In genomic region chr17:47895254-47895855, GRCh38 we compare ENCODE assay signal across 8 cellular contexts. TPM values are rescaled to one million over a fixed set of nuclear protein-coding genes. Genes with fewer than 3 reads are reported as not detected.
DNase-seq lines count a peak whose midpoint lies in the region; ATAC-seq and TF ChIP-seq lines count a peak whose summit lies in the region.

No MANE protein-coding gene starts in this region.

- DNase-seq in HS-27A (ENCODE audit: low read depth) (peak; percentile 11), globus pallidus (ENCODE audit: low spot score) (peak; percentile 32), progenitor cell of endocrine pancreas (ENCODE audit: low spot score, unreplicated experiment) (no peak), NCI-H187 treated with DMSO at 0.1 percent for 48 hours (lab: John Stamatoyannopoulos, UW) (no peak), HuH-7 (ENCODE audit: low spot score) (no peak), mucosa of gallbladder (ENCODE audit: low spot score) (no peak)
- peak; percentile 50 for DNase-seq in activated CD8-positive, alpha-beta T cell treated with anti-CD3 and anti-CD28 coated beads, Interleukin-2, amount 10 ng/mL, durations not matched to agents 7 days and 5 days

- H3K9me3 Mint-ChIP-seq in activated CD8-positive, alpha-beta T cell treated with anti-CD3 and anti-CD28 coated beads, Interleukin-2, amount 10 ng/mL, durations not matched to agents 7 days and 5 days (ENCODE audit: insufficient read depth), result no peaks in the 10 kb centered on the region
- H3K9me3 Mint-ChIP-seq in progenitor cell of endocrine pancreas (ENCODE audit: low read depth), result no peaks in the 10 kb centered on the region

- TF ChIP-seq CTCF in progenitor cell of endocrine pancreas (IDR thresholded peaks at IDR 0.05; ENCODE audit: unreplicated experiment), result no peak

- peaks cover 0 to 19% (median 12%) of the 10 kb centered on the region in 11 experiments; a peak in 13 of 22 replicates for H3K36me3 ChIP-seq in BLaER1 treated with 17β-estradiol and CSF1 and Interleukin-3, amounts not matched to agents 10 nM and 100 nM

- CTCF ChIA-PET in activated CD8-positive, alpha-beta T cell treated with anti-CD3 and anti-CD28 coated beads, Interleukin-2, amount 10 ng/mL, durations not matched to agents 7 days and 5 days (lab: Charles Lee), result interaction anchor here (0.8 to 18.4 kb wide), 15 partner anchors 10 to 124 kb away, joined by 3 to 538 read pairs (median 4); partner anchors contain the start of genes CDK5RAP3, LRRC46, MRPL10 and OSBPL7

- H3K27me3 ChIP-seq in BLaER1 treated with 17β-estradiol and CSF1 and Interleukin-3, amounts not matched to agents 10 nM and 100 nM, result no peaks in the 10 kb centered on the region

- H3K4me1 Mint-ChIP-seq in activated CD8-positive, alpha-beta T cell treated with anti-CD3 and anti-CD28 coated beads, Interleukin-2, amount 10 ng/mL, durations not matched to agents 7 days and 5 days (ENCODE audit: low read depth), result peaks cover 44% of the 10 kb centered on the region
- peaks cover 23% of the 10 kb centered on the region for H3K4me1 Mint-ChIP-seq in progenitor cell of endocrine pancreas (ENCODE audit: low read depth)

- peak overlapping the region; percentile 85 to 99 (median 89) for H3K9ac ChIP-seq in BLaER1 treated with 17β-estradiol and CSF1 and Interleukin-3, amounts not matched to agents 10 nM and 100 nM

- H3K4me2 ChIP-seq in BLaER1 treated with 17β-estradiol and CSF1 and Interleukin-3, amounts not matched to agents 10 nM and 100 nM, result peak overlapping the region; percentile 81 to 96 (median 90)

- H3K27me3 Mint-ChIP-seq in activated CD8-positive, alpha-beta T cell treated with anti-CD3 and anti-CD28 coated beads, Interleukin-2, amount 10 ng/mL, durations not matched to agents 7 days and 5 days (ENCODE audit: low read depth), result no peaks in the 10 kb centered on the region
- no peaks in the 10 kb centered on the region for H3K27me3 Mint-ChIP-seq in progenitor cell of endocrine pancreas

- peak overlapping the region; percentile 67 to 98 (median 83) for H3K27ac ChIP-seq in BLaER1 treated with 17β-estradiol and CSF1 and Interleukin-3, amounts not matched to agents 10 nM and 100 nM

- H4K20me1 ChIP-seq in BLaER1 treated with 17β-estradiol and CSF1 and Interleukin-3, amounts not matched to agents 10 nM and 100 nM, result peaks cover 0 to 18% (median 0%) of the 10 kb centered on the region in 11 experiments; a peak in 7 of 22 replicates

- H3K36me3 Mint-ChIP-seq in activated CD8-positive, alpha-beta T cell treated with anti-CD3 and anti-CD28 coated beads, Interleukin-2, amount 10 ng/mL, durations not matched to agents 7 days and 5 days (ENCODE audit: low read depth), result peaks cover 18% of the 10 kb centered on the region
- peaks cover 2% of the 10 kb centered on the region for H3K36me3 Mint-ChIP-seq in progenitor cell of endocrine pancreas (ENCODE audit: insufficient read depth)

- peak overlapping the region; percentile 76 to 93 (median 82) for H3K4me3 ChIP-seq in BLaER1 treated with 17β-estradiol and CSF1 and Interleukin-3, amounts not matched to agents 10 nM and 100 nM

- POLR2A ChIA-PET in activated CD8-positive, alpha-beta T cell treated with anti-CD3 and anti-CD28 coated beads, Interleukin-2, amount 10 ng/mL, durations not matched to agents 7 days and 5 days (lab: Charles Lee), result interaction anchor here (0.5 to 1.7 kb wide), 39 partner anchors 8 to 774 kb away, joined by 3 to 25 read pairs (median 4); partner anchors contain the start of genes CDK5RAP3, LRRC46, MRPL10 and NFE2L1

- ATAC-seq in activated CD8-positive, alpha-beta T cell treated with anti-CD3 and anti-CD28 coated beads, Interleukin-2, amount 10 ng/mL, durations not matched to agents 7 days and 5 days, result no peak

- H3K27ac Mint-ChIP-seq in activated CD8-positive, alpha-beta T cell treated with anti-CD3 and anti-CD28 coated beads, Interleukin-2, amount 10 ng/mL, durations not matched to agents 7 days and 5 days, result peak overlapping the region; percentile 95
- peak overlapping the region; percentile 98 for H3K27ac Mint-ChIP-seq in progenitor cell of endocrine pancreas

- H3K9me3 ChIP-seq in BLaER1 treated with 17β-estradiol and CSF1 and Interleukin-3, amounts not matched to agents 10 nM and 100 nM (replicated peaks in 1 of 11), result no peaks in the 10 kb centered on the region

- H3K4me3 Mint-ChIP-seq in activated CD8-positive, alpha-beta T cell treated with anti-CD3 and anti-CD28 coated beads, Interleukin-2, amount 10 ng/mL, durations not matched to agents 7 days and 5 days, result peak overlapping the region; percentile 97
- peak overlapping the region; percentile 96 for H3K4me3 Mint-ChIP-seq in progenitor cell of endocrine pancreas (ENCODE audit: low read depth)

- H3K4me1 ChIP-seq in BLaER1 treated with 17β-estradiol and CSF1 and Interleukin-3, amounts not matched to agents 10 nM and 100 nM, result peaks cover 46 to 65% (median 49%) of the 10 kb centered on the region in 10 experiments

RNA-seq across cellular contexts. Expression of gene SP2, which starts 0.7 kb away (rescaled TPM):
- total RNA-seq in activated CD8-positive, alpha-beta T cell treated with anti-CD3 and anti-CD28 coated beads, Interleukin-2, amount 10 ng/mL, durations not matched to agents 7 days and 5 days, result 10 to 100 TPM; 23.7 to 24.5 TPM
- total RNA-seq in progenitor cell of endocrine pancreas, result 16.0 and 18.6 TPM in 2 replicates
- 17.4 TPM for total RNA-seq in mucosa of gallbladder

RNA-seq across cellular contexts. Expression of gene SP6, which starts 44.4 kb away (rescaled TPM):
- under 1 TPM in 1 of 2 experiments, not detected in 1; 0.05 TPM for total RNA-seq in activated CD8-positive, alpha-beta T cell treated with anti-CD3 and anti-CD28 coated beads, Interleukin-2, amount 10 ng/mL, durations not matched to agents 7 days and 5 days
- 0.74 and 1.1 TPM in 2 replicates for total RNA-seq in progenitor cell of endocrine pancreas
- total RNA-seq in mucosa of gallbladder, result 0.14 TPM

RNA-seq across cellular contexts. Expression of gene PNPO, which starts 46.0 kb away (rescaled TPM):
- 10 to 100 TPM; 37.9 to 44.0 TPM for total RNA-seq in activated CD8-positive, alpha-beta T cell treated with anti-CD3 and anti-CD28 coated beads, Interleukin-2, amount 10 ng/mL, durations not matched to agents 7 days and 5 days
- total RNA-seq in progenitor cell of endocrine pancreas (11.9 and 12.2 TPM in 2 replicates), mucosa of gallbladder (43.2 TPM)

RNA-seq across cellular contexts. Expression of gene SCRN2, which starts 54.3 kb away (rescaled TPM):
- 10 to 100 TPM; 24.1 to 24.8 TPM for total RNA-seq in activated CD8-positive, alpha-beta T cell treated with anti-CD3 and anti-CD28 coated beads, Interleukin-2, amount 10 ng/mL, durations not matched to agents 7 days and 5 days
- total RNA-seq in progenitor cell of endocrine pancreas (58.6 and 59.0 TPM in 2 replicates), mucosa of gallbladder (35.4 TPM)

Comparison
In these comparisons a context has a peak if more than half of its experiments do, and no peak if none do; other contexts are left out.
1. DNase-seq: peak in HS-27A (single experiment), activated CD8-positive, alpha-beta T cell treated with anti-CD3 and anti-CD28 coated beads, Interleukin-2, amount 10 ng/mL, durations not matched to agents 7 days and 5 days (single experiment) and globus pallidus (single experiment); none in progenitor cell of endocrine pancreas (single experiment), NCI-H187 treated with DMSO at 0.1 percent for 48 hours (single experiment), HuH-7 (single experiment) and mucosa of gallbladder (single experiment).